In the genomic region with DNA sequence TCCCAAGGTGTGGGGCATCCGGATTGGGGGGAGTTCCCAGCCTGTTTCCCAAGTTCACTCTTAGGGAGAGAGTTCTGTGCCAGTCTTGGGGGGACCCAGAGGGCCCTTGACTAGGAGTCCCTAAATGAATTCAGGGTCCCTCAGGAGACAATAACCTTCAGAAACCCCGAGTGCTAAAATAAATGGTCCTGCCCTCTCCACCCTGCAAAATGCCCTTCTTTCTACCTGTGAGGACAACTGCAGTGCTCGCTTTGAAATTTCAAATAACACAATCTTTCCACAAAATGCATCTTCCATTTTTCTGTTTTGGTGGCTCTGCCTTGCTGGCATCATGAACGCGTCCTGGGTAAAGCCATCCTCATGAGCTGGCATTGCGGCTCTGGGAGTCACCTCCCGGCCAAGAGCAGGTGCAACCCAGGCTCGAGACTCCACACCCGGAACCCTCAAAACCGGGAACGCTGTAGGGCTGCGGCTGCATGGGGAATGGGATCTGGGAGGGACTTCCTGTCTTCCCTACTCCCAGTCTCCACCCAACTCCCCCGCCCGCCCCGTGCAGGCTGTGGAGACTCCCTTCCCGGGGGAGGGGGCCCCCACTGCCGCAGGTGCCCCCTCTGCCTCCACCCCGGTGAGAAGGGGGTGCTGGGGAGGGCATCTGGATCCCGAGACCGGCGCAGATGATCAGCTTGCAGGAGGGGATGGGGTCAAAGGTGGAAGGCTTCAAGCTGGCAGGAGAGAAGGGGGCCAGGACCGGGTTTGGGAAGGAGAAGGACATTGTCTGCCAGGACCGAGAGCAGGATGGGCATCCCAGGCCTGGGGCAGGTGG, we compare ENCODE assay signal across 1 cellular context.
TF ChIP-seq lines count a peak whose summit lies in the region.

A gene (plus strand): TSS at position 529 of the 823 bp plus-strand sequence. CDS start 845 bp downstream, outside the sequence.

TF ChIP-seq in liver, 16 proteins besides CTCF, POLR2A, EP300 and RAD21 (continued from another document):
- TF ChIP-seq, protein P1, sequence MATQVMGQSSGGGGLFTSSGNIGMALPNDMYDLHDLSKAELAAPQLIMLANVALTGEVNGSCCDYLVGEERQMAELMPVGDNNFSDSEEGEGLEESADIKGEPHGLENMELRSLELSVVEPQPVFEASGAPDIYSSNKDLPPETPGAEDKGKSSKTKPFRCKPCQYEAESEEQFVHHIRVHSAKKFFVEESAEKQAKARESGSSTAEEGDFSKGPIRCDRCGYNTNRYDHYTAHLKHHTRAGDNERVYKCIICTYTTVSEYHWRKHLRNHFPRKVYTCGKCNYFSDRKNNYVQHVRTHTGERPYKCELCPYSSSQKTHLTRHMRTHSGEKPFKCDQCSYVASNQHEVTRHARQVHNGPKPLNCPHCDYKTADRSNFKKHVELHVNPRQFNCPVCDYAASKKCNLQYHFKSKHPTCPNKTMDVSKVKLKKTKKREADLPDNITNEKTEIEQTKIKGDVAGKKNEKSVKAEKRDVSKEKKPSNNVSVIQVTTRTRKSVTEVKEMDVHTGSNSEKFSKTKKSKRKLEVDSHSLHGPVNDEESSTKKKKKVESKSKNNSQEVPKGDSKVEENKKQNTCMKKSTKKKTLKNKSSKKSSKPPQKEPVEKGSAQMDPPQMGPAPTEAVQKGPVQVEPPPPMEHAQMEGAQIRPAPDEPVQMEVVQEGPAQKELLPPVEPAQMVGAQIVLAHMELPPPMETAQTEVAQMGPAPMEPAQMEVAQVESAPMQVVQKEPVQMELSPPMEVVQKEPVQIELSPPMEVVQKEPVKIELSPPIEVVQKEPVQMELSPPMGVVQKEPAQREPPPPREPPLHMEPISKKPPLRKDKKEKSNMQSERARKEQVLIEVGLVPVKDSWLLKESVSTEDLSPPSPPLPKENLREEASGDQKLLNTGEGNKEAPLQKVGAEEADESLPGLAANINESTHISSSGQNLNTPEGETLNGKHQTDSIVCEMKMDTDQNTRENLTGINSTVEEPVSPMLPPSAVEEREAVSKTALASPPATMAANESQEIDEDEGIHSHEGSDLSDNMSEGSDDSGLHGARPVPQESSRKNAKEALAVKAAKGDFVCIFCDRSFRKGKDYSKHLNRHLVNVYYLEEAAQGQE (IDR thresholded peaks at IDR 0.05) = no peak
- TF ChIP-seq, protein P2, sequence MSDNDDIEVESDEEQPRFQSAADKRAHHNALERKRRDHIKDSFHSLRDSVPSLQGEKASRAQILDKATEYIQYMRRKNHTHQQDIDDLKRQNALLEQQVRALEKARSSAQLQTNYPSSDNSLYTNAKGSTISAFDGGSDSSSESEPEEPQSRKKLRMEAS (IDR thresholded peaks at IDR 0.05) = no peak
- TF ChIP-seq, protein P3, sequence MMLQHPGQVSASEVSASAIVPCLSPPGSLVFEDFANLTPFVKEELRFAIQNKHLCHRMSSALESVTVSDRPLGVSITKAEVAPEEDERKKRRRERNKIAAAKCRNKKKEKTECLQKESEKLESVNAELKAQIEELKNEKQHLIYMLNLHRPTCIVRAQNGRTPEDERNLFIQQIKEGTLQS (IDR thresholded peaks at IDR 0.05) = no peak
- TF ChIP-seq FOXA1 (IDR thresholded peaks at IDR 0.05) (no peak), SP1 (IDR thresholded peaks at IDR 0.05) (no peak), TAF1 (conservative IDR thresholded peaks at IDR 0.05) (no peak), YY1 (IDR thresholded peaks at IDR 0.05) (no peak)
